ENCODE assay signal across 2 cellular contexts in the genomic region with DNA sequence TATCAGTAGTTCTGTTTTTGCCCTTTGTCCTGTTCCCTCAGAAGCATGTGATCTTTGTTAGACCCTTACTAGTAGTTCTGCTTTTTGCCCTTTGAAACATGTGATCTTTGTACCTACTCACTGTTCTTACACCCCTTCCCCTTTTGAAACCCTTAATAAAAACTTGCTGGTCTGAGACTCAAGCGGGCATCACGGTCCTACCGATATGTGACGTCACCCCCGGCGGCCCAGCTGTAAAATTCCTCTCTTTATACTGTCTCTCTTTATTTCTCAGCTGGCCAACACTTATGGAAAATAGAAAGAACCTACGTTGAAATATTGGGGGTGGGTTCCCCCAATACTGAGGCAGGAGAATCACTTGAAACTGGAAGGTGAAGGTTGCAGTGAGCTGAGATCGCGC. TPM values are rescaled to one million over a fixed set of nuclear protein-coding genes. Genes with fewer than 3 reads are reported as not detected.
"Had no signal": no experiment of that assay in that cellular context is flagged by ENCODE, and none has a peak within 500 bp of the region (broad histone marks: within the 10 kb centered on the region; RNA-seq: fewer than 3 reads in every experiment).

No MANE protein-coding gene starts in this region.

RNA-seq across cellular contexts. Expression of a gene that starts 44.4 kb away (rescaled TPM):
- total RNA-seq: M059J, MCF 10A had no signal
